19 cellular contexts compared by ENCODE assay signal in genomic region chr16:85543536-85543935, GRCh38.
"Had no signal": no experiment of that assay in that cellular context is flagged by ENCODE, and none has a peak within 500 bp of the region (broad histone marks: within the 10 kb centered on the region; RNA-seq: fewer than 3 reads in every experiment).

No MANE protein-coding gene starts in this region.

- H3K4me3 Mint-ChIP-seq: naive thymus-derived CD8-positive, alpha-beta T cell; neural crest cell; type B pancreatic cell had no signal

- H3K4me1 ChIP-seq: uterus had no signal

- H3K36me3 ChIP-seq: esophagus muscularis mucosa, gastrocnemius medialis, heart right ventricle, ovary, uterus had no signal

- H3K27ac Mint-ChIP-seq: type B pancreatic cell had no signal

- H3K9me3 ChIP-seq: gastrocnemius medialis, uterus had no signal

- H3K27me3 ChIP-seq: esophagus muscularis mucosa, gastrocnemius medialis, heart right ventricle, ovary, uterus had no signal

- DNase-seq: effector memory CD4-positive, alpha-beta T cell; gastrocnemius medialis; heart right ventricle; hypothalamus; kidney glomerular epithelial cell; mesendoderm; naive thymus-derived CD8-positive, alpha-beta T cell; nucleus accumbens; stimulated activated CD4-positive, alpha-beta T cell treated with anti-CD3 and anti-CD28 coated beads, Interleukin-2, amount 100 ng/mL, for 48 hours; stimulated activated naive CD4-positive, alpha-beta T cell treated with Interleukin-2 at 50 U/mL for 16 hours; uterus had no signal

- H3K9me3 Mint-ChIP-seq: type B pancreatic cell had no signal

- H3K36me3 Mint-ChIP-seq: type B pancreatic cell had no signal

- H3K27me3 Mint-ChIP-seq: naive thymus-derived CD8-positive, alpha-beta T cell; type B pancreatic cell had no signal

- ATAC-seq: gastrocnemius medialis; heart right ventricle; naive thymus-derived CD8-positive, alpha-beta T cell; right cardiac atrium had no signal

- H3K4me2 ChIP-seq: smooth muscle cell had no signal

- H3K27ac ChIP-seq: esophagus muscularis mucosa, gastrocnemius medialis, heart right ventricle, ovary, uterus had no signal

- FAIRE-seq: endometrium, islet of Langerhans had no signal

- H3K4me3 ChIP-seq: esophagus muscularis mucosa, gastrocnemius medialis, heart right ventricle, ovary, smooth muscle cell, uterus had no signal
